Comparison of ENCODE assay signal across 1 cellular context in the genomic region with DNA sequence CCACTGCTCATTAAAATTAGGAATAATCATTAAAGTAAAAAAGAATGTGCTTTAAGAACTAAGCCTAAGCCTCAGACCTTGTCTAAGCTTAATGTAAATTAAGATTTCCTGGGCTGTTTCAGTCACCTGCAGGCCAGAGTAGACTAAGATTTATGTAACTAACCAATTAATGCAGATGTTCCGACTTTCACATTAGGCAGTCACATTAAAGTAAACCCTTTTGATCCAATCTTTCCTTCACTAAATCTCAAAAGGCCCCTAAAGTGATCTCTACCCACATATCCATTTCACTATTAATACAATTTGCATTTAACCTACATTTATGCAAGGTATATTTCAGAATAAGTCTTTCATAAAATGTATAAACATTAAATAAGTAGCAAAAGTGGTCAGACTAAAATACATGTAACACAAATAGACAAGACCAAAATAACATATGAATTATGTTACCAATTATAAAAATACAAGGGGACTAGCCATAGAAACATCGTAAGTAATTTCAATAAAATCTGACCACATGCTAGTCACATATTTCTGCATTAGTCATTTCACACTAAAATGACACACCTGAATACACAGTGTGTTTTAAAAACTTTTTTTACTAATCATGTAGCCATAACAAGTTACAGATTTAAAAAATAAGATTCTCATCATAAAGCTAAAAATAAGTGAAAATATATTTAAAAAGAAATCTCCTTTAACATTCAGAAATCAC.
TF ChIP-seq lines count a peak whose summit lies in the region.

No MANE protein-coding gene starts in this region.

TF ChIP-seq in GM23338, 12 proteins besides CTCF, POLR2A, EP300 and RAD21 (continued from another document):
- TF ChIP-seq REST (IDR thresholded peaks at IDR 0.05; ENCODE audit: unreplicated experiment): no peak
- TF ChIP-seq ZNF331 (CRISPR knock-in tag; IDR thresholded peaks at IDR 0.05; ENCODE audit: low read depth): no peak
